14 cellular contexts compared by ENCODE assay signal in genomic region chr2:42977236-42978174, GRCh38.
A peak's percentile ranks its signal among the peaks of the same experiment; 100 is the strongest.
DNase-seq lines count a peak whose midpoint lies in the region; TF ChIP-seq lines count a peak whose summit lies in the region.
"Had no signal": no experiment of that assay in that cellular context is flagged by ENCODE, and none has a peak within 500 bp of the region (broad histone marks: within the 10 kb centered on the region; RNA-seq: fewer than 3 reads in every experiment).

No MANE protein-coding gene starts in this region.

- intact Hi-C loops in CD14-positive monocyte (cut with micrococcal nuclease), result loop anchor here (5.0 to 10.0 kb wide), 3 partner anchors 147 to 507 kb away; no protein-coding TSS in a partner anchor
- intact Hi-C loops in esophagus muscularis mucosa (cut with DNase I), result loop anchor here (10.0 kb wide), 1 partner anchor 567 kb away; no protein-coding TSS in a partner anchor

- H2AK5ac ChIP-seq in trophoblast cell (ENCODE audit: low read length), result no peak overlapping the region

- H3K27ac ChIP-seq in HL-60 (replicated peaks) (peak overlapping the region; percentile 42; the same call in 1 of the 2 replicates), trophoblast cell (ENCODE audit: low read depth, low read length) (no peak overlapping the region), esophagus muscularis mucosa (replicated peaks in 1 of 4) (no peak overlapping the region), Karpas-422 (ENCODE audit: low read length) (no peak overlapping the region)

- no peak overlapping the region for H2AFZ ChIP-seq in trophoblast cell (ENCODE audit: insufficient read depth, low read length, poor library complexity)
- no peak overlapping the region for H2AFZ ChIP-seq in Karpas-422 (ENCODE audit: low read length)

- no peak overlapping the region for H3K18ac ChIP-seq in trophoblast cell (ENCODE audit: low read length)

- H2BK12ac ChIP-seq in trophoblast cell (ENCODE audit: low read length), result no peak overlapping the region

- no peak overlapping the region for H3K4me2 ChIP-seq in trophoblast cell (ENCODE audit: low read length)
- no peak overlapping the region for H3K4me2 ChIP-seq in Karpas-422 (ENCODE audit: low read depth, low read length, poor library complexity, severe bottlenecking)

- TF ChIP-seq POLR2A in esophagus muscularis mucosa (IDR thresholded peaks at IDR 0.05; ENCODE audit: low read depth), result no peak

- peaks cover 0 to 1% (median 0%) of the 10 kb centered on the region in 7 donors for H3K9me3 Mint-ChIP-seq in CD14-positive monocyte
- H3K9me3 Mint-ChIP-seq in endothelial cell (ENCODE audit: unreplicated experiment), result no peaks in the 10 kb centered on the region
- peaks cover 2% of the 10 kb centered on the region for H3K9me3 Mint-ChIP-seq in glutamatergic neuron (ENCODE audit: unreplicated experiment)

- no peak for TF ChIP-seq EP300 in esophagus muscularis mucosa (IDR thresholded peaks at IDR 0.05)

- H3K9ac ChIP-seq in trophoblast cell (ENCODE audit: low read length), result no peak overlapping the region
- H3K9ac ChIP-seq in Karpas-422 (ENCODE audit: low read length), result no peak overlapping the region

- H3K4me3 ChIP-seq in HL-60 (replicated peaks; ENCODE audit: insufficient read depth, low read length) (no peak overlapping the region), trophoblast cell (ENCODE audit: low read depth, low read length) (peak overlapping the region; percentile 16), esophagus muscularis mucosa (no peak overlapping the region), Karpas-422 (ENCODE audit: low read length) (no peak overlapping the region)
- H3K4me3 ChIP-seq: GM12878 had no signal

- no peak overlapping the region for H4K12ac ChIP-seq in trophoblast cell (ENCODE audit: low read depth, low read length)

- H3K27ac Mint-ChIP-seq in CD14-positive monocyte, result peak overlapping the region in 3 of 7 donors; percentile 34 to 70 (median 47)
- no peak overlapping the region for H3K27ac Mint-ChIP-seq in endothelial cell (ENCODE audit: unreplicated experiment)
- no peak overlapping the region for H3K27ac Mint-ChIP-seq in glutamatergic neuron (ENCODE audit: unreplicated experiment)

- no peak overlapping the region for H3K14ac ChIP-seq in trophoblast cell (ENCODE audit: low read length)

- TF ChIP-seq CTCF in CD14-positive monocyte (IDR thresholded peaks at IDR 0.05), result no peak
- TF ChIP-seq CTCF in HL-60 (IDR thresholded peaks at IDR 0.05; ENCODE audit: insufficient read depth, low read length), result no peak
- no peak for TF ChIP-seq CTCF in endothelial cell (IDR thresholded peaks at IDR 0.05; ENCODE audit: unreplicated experiment)
- TF ChIP-seq CTCF in esophagus muscularis mucosa (IDR thresholded peaks at IDR 0.05), result no peak
- TF ChIP-seq CTCF in glutamatergic neuron (IDR thresholded peaks at IDR 0.05; ENCODE audit: partially characterized antibody, unreplicated experiment), result no peak

- H3K9me3 ChIP-seq in trophoblast cell (ENCODE audit: insufficient read depth, low read depth, low read length), result no peaks in the 10 kb centered on the region
- H3K9me3 ChIP-seq in esophagus muscularis mucosa, result no peaks in the 10 kb centered on the region
- H3K9me3 ChIP-seq in Karpas-422 (ENCODE audit: low read length), result no peaks in the 10 kb centered on the region

- DNase-seq in CD14-positive monocyte (ENCODE audit: low spot score), result peak; percentile 21
- no peak for DNase-seq in HL-60 (ENCODE audit: low read depth in 1 of 2, low spot score in 1 of 2)
- no peak for DNase-seq in endothelial cell (ENCODE audit: low spot score)
- DNase-seq in trophoblast cell, result no peak
- no peak for DNase-seq in cerebellum (ENCODE audit: low spot score)
- DNase-seq in esophagus muscularis mucosa (ENCODE audit: extremely low spot score), result no peak
- no peak for DNase-seq in Karpas-422
- DNase-seq in glutamatergic neuron, result no peak
- DNase-seq: activated CD4-positive, alpha-beta T cell treated with anti-CD3 and anti-CD28 coated beads, Interleukin-2, amount 50 U/mL, for 1 hour; left ventricle myocardium superior; NCI-H2081 treated with DMSO at 0.1 percent for 48 hours; NCI-H82; small intestine had no signal

- H3K36me3 ChIP-seq in trophoblast cell (ENCODE audit: control insufficient read depth in 1 of 2, insufficient read depth in 2 of 2, low read length in 2 of 2) (no peaks in the 10 kb centered on the region), esophagus muscularis mucosa (no peaks in the 10 kb centered on the region), Karpas-422 (ENCODE audit: insufficient read depth, low read length) (no peaks in the 10 kb centered on the region)

- no peak overlapping the region for H4K91ac ChIP-seq in trophoblast cell (ENCODE audit: low read depth, low read length)

- H3K4me3 Mint-ChIP-seq in CD14-positive monocyte (no peak overlapping the region), endothelial cell (ENCODE audit: unreplicated experiment) (peak overlapping the region; percentile 19), glutamatergic neuron (ENCODE audit: unreplicated experiment) (no peak overlapping the region)

- peaks cover 15 to 19% of the 10 kb centered on the region in 2 experiments for H3K4me1 ChIP-seq in trophoblast cell (ENCODE audit: control insufficient read depth in 1 of 2, insufficient read depth in 2 of 2, low read length in 2 of 2)
- H3K4me1 ChIP-seq in esophagus muscularis mucosa, result peaks cover 12 to 23% (median 18%) of the 10 kb centered on the region in 4 donors
- no peaks in the 10 kb centered on the region for H3K4me1 ChIP-seq in Karpas-422 (ENCODE audit: low read length)

- H3K9me2 ChIP-seq in Karpas-422 (replicated peaks; ENCODE audit: insufficient read depth, low read length), result no peaks in the 10 kb centered on the region

- H3K4ac ChIP-seq in trophoblast cell (ENCODE audit: low read depth, low read length), result no peak overlapping the region

- H3K36me3 Mint-ChIP-seq in CD14-positive monocyte, result no peaks in the 10 kb centered on the region
- H3K36me3 Mint-ChIP-seq in endothelial cell (ENCODE audit: low read depth, unreplicated experiment), result no peaks in the 10 kb centered on the region
- peaks cover 4% of the 10 kb centered on the region for H3K36me3 Mint-ChIP-seq in glutamatergic neuron (ENCODE audit: unreplicated experiment)

- WGBS in trophoblast cell (ENCODE audit: extremely low coverage, insufficient coverage, insufficient read length), result no CpG with 5 or more reads among the region's 12 CpGs
- WGBS in esophagus muscularis mucosa, result 83% methylated on average over 12 of the region's 12 CpGs

- peaks cover 7% of the 10 kb centered on the region for H3K79me1 ChIP-seq in trophoblast cell (ENCODE audit: low read length)

- H4K8ac ChIP-seq in trophoblast cell (ENCODE audit: low read depth, low read length), result no peak overlapping the region

- H3K27me3 Mint-ChIP-seq in CD14-positive monocyte (ENCODE audit: low read depth in 3 of 3) (peaks cover 0 to 3% (median 0%) of the 10 kb centered on the region in 3 donors), endothelial cell (ENCODE audit: unreplicated experiment) (peaks cover 7% of the 10 kb centered on the region), glutamatergic neuron (ENCODE audit: unreplicated experiment) (peaks cover 10% of the 10 kb centered on the region)

- H3K23ac ChIP-seq in trophoblast cell (ENCODE audit: low read length), result no peak overlapping the region

- no peak overlapping the region for H2BK5ac ChIP-seq in trophoblast cell (ENCODE audit: low read depth, low read length, poor library complexity)

- H4K20me1 ChIP-seq in Karpas-422 (ENCODE audit: insufficient read depth, low read depth, low read length), result no peaks in the 10 kb centered on the region

- H3K79me2 ChIP-seq in trophoblast cell (ENCODE audit: control insufficient read depth, insufficient read depth, low read length, poor library complexity), result no peaks in the 10 kb centered on the region
- no peaks in the 10 kb centered on the region for H3K79me2 ChIP-seq in Karpas-422 (ENCODE audit: low read length)

- H3K4me1 Mint-ChIP-seq in CD14-positive monocyte, result peaks cover 49% of the 10 kb centered on the region
- H3K4me1 Mint-ChIP-seq in endothelial cell (ENCODE audit: unreplicated experiment), result peaks cover 36% of the 10 kb centered on the region
- H3K4me1 Mint-ChIP-seq in glutamatergic neuron (ENCODE audit: low read depth, unreplicated experiment), result no peaks in the 10 kb centered on the region

- no peaks in the 10 kb centered on the region for H3K27me3 ChIP-seq in HL-60 (ENCODE audit: insufficient read depth, poor library complexity, severe bottlenecking)
- no peaks in the 10 kb centered on the region for H3K27me3 ChIP-seq in trophoblast cell (ENCODE audit: insufficient read depth, low read length)
- H3K27me3 ChIP-seq in esophagus muscularis mucosa, result no peaks in the 10 kb centered on the region
- no peaks in the 10 kb centered on the region for H3K27me3 ChIP-seq in Karpas-422 (ENCODE audit: low read length)

- H2BK120ac ChIP-seq in trophoblast cell (ENCODE audit: insufficient read depth, low read length, poor library complexity), result no peak overlapping the region
